7 cellular contexts compared by ENCODE assay signal in the genomic region with DNA sequence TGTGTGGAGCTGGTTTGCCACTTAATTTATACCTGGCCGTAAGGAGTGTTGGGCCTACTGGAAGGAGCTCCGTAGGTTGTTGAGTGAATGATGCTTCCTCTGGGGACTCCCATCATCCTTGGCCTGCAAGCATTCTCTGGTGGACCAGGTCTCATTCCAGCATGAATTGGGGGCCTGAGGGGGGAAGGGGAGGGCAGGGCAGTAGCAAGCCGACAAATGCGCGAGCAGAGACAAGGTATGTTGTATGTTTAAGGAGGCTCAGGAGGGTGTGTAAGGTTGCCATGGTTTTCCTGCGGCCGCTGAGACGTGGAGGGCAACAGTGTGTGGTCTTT. TPM values are rescaled to one million over a fixed set of nuclear protein-coding genes. Genes with fewer than 3 reads are reported as not detected.
DNase-seq lines count a peak whose midpoint lies in the region; ATAC-seq and TF ChIP-seq lines count a peak whose summit lies in the region.

No MANE protein-coding gene starts in this region.

- H3K27me3 ChIP-seq in SJSA1 (replicated peaks) (no peaks in the 10 kb centered on the region), rectal smooth muscle tissue (ENCODE audit: control insufficient read depth, insufficient read depth, low read length) (no peaks in the 10 kb centered on the region)

- DNase-seq in SJSA1 (ENCODE audit: low read depth in 1 of 2, low spot score in 2 of 2) (peak in 1 of 2 experiments; percentile 7), fibroblast of the aortic adventitia (ENCODE audit: low read depth) (peak; percentile 3), inferior parietal cortex (ENCODE audit: extremely low spot score) (no peak), KG1 (lab: John Stamatoyannopoulos, UW) (no peak)
- no peak for DNase-seq in central memory CD4-positive, alpha-beta T cell

- no peak for TF ChIP-seq CTCF in fibroblast of the aortic adventitia (IDR thresholded peaks at IDR 0.05; ENCODE audit: insufficient read depth, low read length)

- ATAC-seq in GM21528 (IDR thresholded peaks at IDR 0.05; ENCODE audit: low FRiP score, unreplicated experiment) = peak; percentile 16

- H3K4me3 ChIP-seq in SJSA1 = peak overlapping the region; percentile 79
- H3K4me3 ChIP-seq in fibroblast of the aortic adventitia (ENCODE audit: low read depth, low read length) = peak overlapping the region; percentile 97
- peak overlapping the region; percentile 82 for H3K4me3 ChIP-seq in rectal smooth muscle tissue (ENCODE audit: low read length)

- peak overlapping the region; percentile 66 for H3K9ac ChIP-seq in rectal smooth muscle tissue (ENCODE audit: low read length)

- H3K9me3 ChIP-seq in SJSA1 (replicated peaks) = peaks cover 10% of the 10 kb centered on the region

- H3K36me3 ChIP-seq in SJSA1 = peaks cover 54% of the 10 kb centered on the region
- H3K36me3 ChIP-seq in rectal smooth muscle tissue (ENCODE audit: control insufficient read depth, insufficient read depth, low read length) = peaks cover 29% of the 10 kb centered on the region

- H3K4me1 ChIP-seq in SJSA1 (replicated peaks) (peaks cover 8% of the 10 kb centered on the region), rectal smooth muscle tissue (ENCODE audit: control insufficient read depth, insufficient read depth, low read length) (peaks cover 7% of the 10 kb centered on the region)

- H3K27ac ChIP-seq in SJSA1 (peak overlapping the region; percentile 53), rectal smooth muscle tissue (ENCODE audit: low read depth, low read length) (peak overlapping the region; percentile 88)

RNA-seq across cellular contexts. Expression of gene ZNF264, which starts 0.7 kb away (rescaled TPM):
- total RNA-seq in SJSA1 (2014; rRNA removed; shearing (Covaris generic)) = 37.6 and 49.1 TPM in 2 replicates
- total RNA-seq in fibroblast of the aortic adventitia (ENCODE audit: low replicate concordance) = 19.5 and 123 TPM in 2 replicates

RNA-seq across cellular contexts. Expression of gene DUXA, which starts 24.7 kb away (rescaled TPM):
- not detected in 2 replicates for total RNA-seq in SJSA1 (2014; rRNA removed; shearing (Covaris generic))
- total RNA-seq in fibroblast of the aortic adventitia (ENCODE audit: low replicate concordance) = not detected in 2 replicates

RNA-seq across cellular contexts. Expression of gene AURKC, which starts 38.8 kb away (rescaled TPM):
- total RNA-seq in SJSA1 (2014; rRNA removed; shearing (Covaris generic)) = 0.89 TPM in 1 of 2 replicates, not detected in the other
- total RNA-seq in fibroblast of the aortic adventitia (ENCODE audit: low replicate concordance) = 0.72 and 1.6 TPM in 2 replicates

RNA-seq across cellular contexts. Expression of gene ZIM3, which starts 47.0 kb away (rescaled TPM):
- total RNA-seq in SJSA1 (2014; rRNA removed; shearing (Covaris generic)) = not detected in 2 replicates
- not detected in 2 replicates for total RNA-seq in fibroblast of the aortic adventitia (ENCODE audit: low replicate concordance)

RNA-seq across cellular contexts. Expression of gene ZNF805, which starts 48.4 kb away (rescaled TPM):
- total RNA-seq in SJSA1 (2014; rRNA removed; shearing (Covaris generic)) = 16.9 and 17.6 TPM in 2 replicates
- 23.2 and 32.5 TPM in 2 replicates for total RNA-seq in fibroblast of the aortic adventitia (ENCODE audit: low replicate concordance)
